In the genomic region with DNA sequence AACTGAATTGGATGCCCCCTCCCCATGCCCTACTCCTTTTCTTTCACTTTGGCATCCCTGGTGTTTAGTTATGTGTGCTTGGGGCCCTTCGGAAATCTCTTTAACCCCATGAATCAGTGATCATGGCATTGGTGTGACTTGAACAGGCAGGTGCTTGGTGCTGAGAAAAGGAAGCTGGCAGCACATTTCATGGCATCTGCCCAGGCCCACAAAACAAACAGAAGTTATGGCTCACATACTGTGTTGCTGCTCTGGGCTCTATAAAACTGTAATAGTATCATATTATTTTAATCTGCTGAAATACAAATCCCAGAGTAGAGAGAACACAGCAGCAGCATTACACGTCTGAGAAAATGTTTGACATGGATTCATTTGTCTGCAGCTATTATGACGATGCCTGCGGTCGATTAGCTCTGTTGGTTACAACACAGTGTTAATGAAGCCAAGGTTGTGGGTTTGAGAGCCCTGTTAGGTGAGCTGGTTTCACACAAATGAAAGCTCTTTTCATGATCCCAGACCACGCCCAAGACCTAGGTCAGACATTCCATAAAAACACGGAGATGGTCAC, we compare ENCODE assay signal across 22 cellular contexts.
DNase-seq lines count a peak whose midpoint lies in the region; ATAC-seq and TF ChIP-seq lines count a peak whose summit lies in the region.
"Had no signal": no experiment of that assay in that cellular context is flagged by ENCODE, and none has a peak within 500 bp of the region (broad histone marks: within the 10 kb centered on the region; RNA-seq: fewer than 3 reads in every experiment).

No MANE protein-coding gene starts in this region.

- 28 to 81% methylated on average over 7 of the region's 7 CpGs for WGBS in sigmoid colon, 2 donors

- H3K9ac ChIP-seq in PC-3 (ENCODE audit: low read length) (no peak overlapping the region), skeletal muscle satellite cell (ENCODE audit: low read depth, low read length) (no peak overlapping the region)

- no peak overlapping the region for H3K27ac ChIP-seq in PC-3 (ENCODE audit: low read length)
- no peak overlapping the region for H3K27ac ChIP-seq in sigmoid colon
- H3K27ac ChIP-seq: suprapubic skin, vagina had no signal

- no peak overlapping the region for H3K4me3 ChIP-seq in MG63
- no peak overlapping the region for H3K4me3 ChIP-seq in PC-3 (ENCODE audit: low read length)
- peak overlapping the region; percentile 39 for H3K4me3 ChIP-seq in skeletal muscle satellite cell (ENCODE audit: low read length)
- H3K4me3 ChIP-seq in sigmoid colon, result no peak overlapping the region
- H3K4me3 ChIP-seq: lung, suprapubic skin, vagina had no signal

- H3K9me3 ChIP-seq in MG63 (no peaks in the 10 kb centered on the region), PC-3 (ENCODE audit: low read length) (no peaks in the 10 kb centered on the region), skeletal muscle satellite cell (replicated peaks; ENCODE audit: low read length) (no peaks in the 10 kb centered on the region), sigmoid colon (no peaks in the 10 kb centered on the region)
- H3K9me3 ChIP-seq: suprapubic skin, vagina had no signal

- no peaks in the 10 kb centered on the region for H3F3A ChIP-seq in PC-3 (ENCODE audit: low read length, unreplicated experiment)

- TF ChIP-seq POLR2A in sigmoid colon (IDR thresholded peaks at IDR 0.05), result no peak

- no peak overlapping the region for H2AFZ ChIP-seq in PC-3 (ENCODE audit: low read length)

- POLR2A ChIA-PET in PC-3 (lab: Charles Lee; ENCODE audit: unreplicated experiment), result interaction anchor here (0.6 kb wide), 1 partner anchor 51 kb away, joined by 5 read pairs; no protein-coding TSS in a partner anchor

- intact Hi-C loops in PC-3 (cut with micrococcal nuclease), result loop anchor here (2.0 kb wide), 1 partner anchor 88 kb away; no protein-coding TSS in a partner anchor
- intact Hi-C loops in posterior vena cava (cut with DNase I), result loop anchor here in 1 of 2 donors (5.0 kb wide), 1 partner anchor 478 kb away; no protein-coding TSS in a partner anchor
- intact Hi-C loops in sigmoid colon (cut with DNase I), result no loop called here

- H3K9me2 ChIP-seq in PC-3 (replicated peaks; ENCODE audit: low read length), result no peaks in the 10 kb centered on the region

- no peaks in the 10 kb centered on the region for H3K79me2 ChIP-seq in PC-3 (ENCODE audit: low read length)

- no TSS peak for BruUV-seq in PC-3 (replicated peaks; lab: Mats Ljungman, UMichigan)

- H3K27me3 ChIP-seq in MG63, result no peaks in the 10 kb centered on the region
- no peaks in the 10 kb centered on the region for H3K27me3 ChIP-seq in PC-3 (ENCODE audit: low read length)
- H3K27me3 ChIP-seq in skeletal muscle satellite cell (ENCODE audit: control insufficient read depth, insufficient read depth, low read length), result no peaks in the 10 kb centered on the region
- H3K27me3 ChIP-seq in sigmoid colon, result no peaks in the 10 kb centered on the region
- H3K27me3 ChIP-seq: suprapubic skin, vagina had no signal

- CTCF ChIA-PET in PC-3 (lab: Charles Lee), result no interaction called here

- H3K4me1 ChIP-seq in PC-3 (ENCODE audit: insufficient read depth, low read length), result peaks cover 12% of the 10 kb centered on the region; the same call in 1 of the 2 replicates
- peaks cover 22% of the 10 kb centered on the region for H3K4me1 ChIP-seq in skeletal muscle satellite cell (ENCODE audit: control insufficient read depth, insufficient read depth, low read length)
- peaks cover 0 to 16% (median 13%) of the 10 kb centered on the region in 4 donors for H3K4me1 ChIP-seq in sigmoid colon
- H3K4me1 ChIP-seq: suprapubic skin had no signal

- DNase-seq in MG63 (peak; percentile 37), PC-3 (peak; percentile 37), posterior vena cava (ENCODE audit: low spot score) (no peak), sigmoid colon (no peak), NOMO-1 (lab: John Stamatoyannopoulos, UW; ENCODE audit: unreplicated experiment in 2 of 2) (no peak)
- DNase-seq: activated CD8-positive, alpha-beta T cell treated with anti-CD3 and anti-CD28 coated beads, Interleukin-2, amount 10 ng/mL, durations not matched to agents 7 days and 5 days; activated gamma-delta T cell; activated naive CD8-positive, alpha-beta T cell treated with anti-CD3 and anti-CD28 coated beads, Interleukin-2, amount 50 U/mL, for 24 hours; activated T-cell treated with anti-CD3 and anti-CD28 coated beads for 4 hours; CD4-positive, alpha-beta T cell; effector memory CD4-positive, alpha-beta T cell; NCI-H1436; NCI-H2171 treated with DMSO at 0.1 percent for 48 hours; NCI-H526; RPMI8226; stimulated activated CD4-positive, alpha-beta T cell treated with anti-CD3 and anti-CD28 coated beads, Interleukin-2, amount 100 ng/mL, for 48 hours had no signal

- peak; percentile 90 for ATAC-seq in PC-3
- peak; percentile 33 for ATAC-seq in esophagus mucosa
- ATAC-seq: activated CD8-positive, alpha-beta T cell treated with anti-CD3 and anti-CD28 coated beads, Interleukin-2, amount 10 ng/mL, durations not matched to agents 7 days and 5 days; activated naive CD8-positive, alpha-beta T cell treated with anti-CD3 and anti-CD28 coated beads, Interleukin-2, amount 50 U/mL, for 24 hours; stimulated activated memory B cell treated with anti-CD40 and anti-IgM and Interleukin-4, amounts not matched to agents 10 μg/mL and 1 μg/mL and 100 μg/mL, for 72 hours had no signal

- no peak for TF ChIP-seq EP300 in sigmoid colon (IDR thresholded peaks at IDR 0.05)

- TF ChIP-seq CTCF in PC-3 (conservative IDR thresholded peaks at IDR 0.05; ENCODE audit: low read depth, low read length), result no peak
- TF ChIP-seq CTCF in sigmoid colon (IDR thresholded peaks at IDR 0.05), result no peak

- H3K36me3 ChIP-seq in MG63, result no peaks in the 10 kb centered on the region
- no peaks in the 10 kb centered on the region for H3K36me3 ChIP-seq in PC-3 (ENCODE audit: low read depth, low read length)
- H3K36me3 ChIP-seq in skeletal muscle satellite cell (ENCODE audit: insufficient read depth, low read length), result no peaks in the 10 kb centered on the region
- peaks cover 0 to 4% (median 0%) of the 10 kb centered on the region in 4 donors for H3K36me3 ChIP-seq in sigmoid colon
- H3K36me3 ChIP-seq: vagina had no signal

- no peaks in the 10 kb centered on the region for H4K20me1 ChIP-seq in PC-3 (ENCODE audit: low read length)

- H3K4me2 ChIP-seq in PC-3 (ENCODE audit: low read length), result no peak overlapping the region
- peak overlapping the region; percentile 48 for H3K4me2 ChIP-seq in skeletal muscle satellite cell (ENCODE audit: low read length)

Comparison
In these comparisons a context has a peak if more than half of its experiments do, and no peak if none do; other contexts are left out.
1. DNase-seq: peak in MG63 (single experiment) and PC-3 (single experiment); none in posterior vena cava (single experiment), sigmoid colon (single experiment) and NOMO-1 (0 of 2).